Comparison of ENCODE assay signal across 13 cellular contexts in genomic region chr9:87270241-87271234, GRCh38.
DNase-seq lines count a peak whose midpoint lies in the region; ATAC-seq and TF ChIP-seq lines count a peak whose summit lies in the region.
"Had no signal": no experiment of that assay in that cellular context is flagged by ENCODE, and none has a peak within 500 bp of the region (broad histone marks: within the 10 kb centered on the region; RNA-seq: fewer than 3 reads in every experiment).

No MANE protein-coding gene starts in this region.

- peaks cover 19% of the 10 kb centered on the region for H3K36me3 Mint-ChIP-seq in HFFc6 (ENCODE audit: low read depth)
- no peaks in the 10 kb centered on the region for H3K36me3 Mint-ChIP-seq in brain

- peak overlapping the region; percentile 28 for H3K27ac ChIP-seq in smooth muscle cell (ENCODE audit: low read depth)
- H3K27ac ChIP-seq in RWPE1 = no peak overlapping the region

- CTCF ChIA-PET in RWPE1 (lab: Yijun Ruan, JAX) = interaction anchor here (0.7 kb wide), 1 partner anchor 346 kb away, joined by 6 read pairs; no protein-coding TSS in a partner anchor

- H3K4me1 Mint-ChIP-seq in HFFc6 (ENCODE audit: low read depth) = peaks cover 87% of the 10 kb centered on the region
- H3K4me1 Mint-ChIP-seq in brain = peaks cover 55% of the 10 kb centered on the region

- no peaks in the 10 kb centered on the region for H3K79me2 ChIP-seq in smooth muscle cell (ENCODE audit: low read depth)

- peak overlapping the region; percentile 22 for H2AFZ ChIP-seq in smooth muscle cell (ENCODE audit: low read depth)

- H3K27ac Mint-ChIP-seq in HFFc6 (peak overlapping the region; percentile 89), brain (peak overlapping the region; percentile 36 to 91 (median 78))
- H3K27ac Mint-ChIP-seq: endodermal cell had no signal

- H4K20me1 ChIP-seq in smooth muscle cell (ENCODE audit: low read depth) = no peaks in the 10 kb centered on the region

- POLR2A ChIA-PET in RWPE1 (lab: Yijun Ruan, JAX; ENCODE audit: low non-redundant PET) = interaction anchor here (0.6 kb wide), 1 partner anchor 276 kb away, joined by 4 read pairs; no protein-coding TSS in a partner anchor

- H3K9me3 Mint-ChIP-seq in HFFc6 (no peaks in the 10 kb centered on the region), brain (peaks cover 0 to 9% (median 0%) of the 10 kb centered on the region in 5 experiments)

- no peaks in the 10 kb centered on the region for H3K9me3 ChIP-seq in smooth muscle cell (replicated peaks; ENCODE audit: low read depth)

- 48% methylated on average over 24 of the region's 24 CpGs for WGBS in smooth muscle cell (ENCODE audit: low lambda C conversion rate)

- DNase-seq in HFFc6 (peak; percentile 94), iris pigment epithelial cell (ENCODE audit: low read depth) (peak; percentile 83), smooth muscle cell (lab: John Stamatoyannopoulos, UW; ENCODE audit: unreplicated experiment) (no peak), cerebellum (ENCODE audit: low spot score) (no peak), RWPE1 (ENCODE audit: low spot score) (no peak)
- DNase-seq in stimulated activated CD4-positive, alpha-beta T cell treated with anti-CD3 and anti-CD28 coated beads, Interleukin-15, amount 100 ng/mL, for 24 hours = no peak
- DNase-seq: activated T-cell treated with anti-CD3 and anti-CD28 coated beads, Interleukin-2, amount 50 U/mL, for 48 hours; endodermal cell; NCI-H2029; stimulated activated CD4-positive, alpha-beta T cell treated with anti-CD3 and anti-CD28 coated beads, Interleukin-4, amount 100 ng/mL, for 1 hour; T-helper 1 cell had no signal

- peak overlapping the region; percentile 45 for H3K4me2 ChIP-seq in smooth muscle cell

- H3K9ac ChIP-seq in smooth muscle cell (ENCODE audit: low read depth) = no peak overlapping the region

- no peak for TF ChIP-seq CTCF in HFFc6 (IDR thresholded peaks at IDR 0.05)
- no peak for TF ChIP-seq CTCF in brain (conservative IDR thresholded peaks at IDR 0.05)
- no peak for TF ChIP-seq CTCF in smooth muscle cell (IDR thresholded peaks at IDR 0.05; ENCODE audit: borderline replicate concordance, insufficient read depth, poor library complexity, severe bottlenecking)
- TF ChIP-seq CTCF in RWPE1 (conservative IDR thresholded peaks at IDR 0.05; ENCODE audit: low read depth) = no peak

- H3K27me3 Mint-ChIP-seq in HFFc6 (ENCODE audit: insufficient read depth) (peaks cover 2% of the 10 kb centered on the region; the same call in 1 of the 2 replicates), brain (no peaks in the 10 kb centered on the region)

- no peaks in the 10 kb centered on the region for H3K27me3 ChIP-seq in smooth muscle cell (ENCODE audit: low read depth)

- no peaks in the 10 kb centered on the region for H3F3A ChIP-seq in smooth muscle cell (ENCODE audit: low read depth)

- no peaks in the 10 kb centered on the region for H3K36me3 ChIP-seq in smooth muscle cell (ENCODE audit: low read depth)

- ATAC-seq in HG03457 (IDR thresholded peaks at IDR 0.05; ENCODE audit: unreplicated experiment) = no peak

- H3K4me3 Mint-ChIP-seq in HFFc6 = peak overlapping the region; percentile 69
- H3K4me3 Mint-ChIP-seq in brain = peak overlapping the region in 4 of 5 experiments; percentile 6 to 56 (median 33)
- H3K4me3 Mint-ChIP-seq: endodermal cell had no signal

- H3K4me3 ChIP-seq in smooth muscle cell = no peak overlapping the region

- peaks cover 10% of the 10 kb centered on the region for H3K4me1 ChIP-seq in smooth muscle cell (ENCODE audit: low read depth)

Comparison
In these comparisons a context has a peak if more than half of its experiments do, and no peak if none do; other contexts are left out.
1. DNase-seq: peak in HFFc6 (single experiment) and iris pigment epithelial cell (single experiment); none in smooth muscle cell (single experiment), cerebellum (single experiment), RWPE1 (single experiment) and stimulated activated CD4-positive, alpha-beta T cell treated with anti-CD3 and anti-CD28 coated beads, Interleukin-15, amount 100 ng/mL, for 24 hours (single experiment).